In the genomic region with DNA sequence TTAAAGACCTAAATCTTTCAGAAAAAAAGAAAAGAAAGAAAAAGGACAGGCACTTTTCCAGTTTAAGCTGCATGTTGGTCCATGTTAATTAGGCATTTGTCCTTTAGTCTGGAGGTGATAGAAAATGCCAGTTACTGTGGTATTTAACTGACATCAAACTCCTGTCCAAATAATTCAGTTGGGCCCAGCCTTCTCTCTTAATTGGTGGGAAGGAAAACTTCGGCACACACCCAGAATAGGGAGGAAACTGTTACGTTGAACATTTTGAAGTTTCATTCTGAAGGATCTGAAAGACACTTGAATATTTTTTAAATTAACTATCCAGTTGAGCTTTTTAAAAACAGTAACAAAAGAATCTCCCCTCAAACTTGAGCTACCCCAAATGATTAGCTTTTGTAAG, we compare ENCODE assay signal across 8 cellular contexts. TPM values are rescaled to one million over a fixed set of nuclear protein-coding genes. Genes with fewer than 3 reads are reported as not detected.
DNase-seq lines count a peak whose midpoint lies in the region; ATAC-seq and TF ChIP-seq lines count a peak whose summit lies in the region.

No MANE protein-coding gene starts in this region.

- H3K4me2 ChIP-seq in GM23338 (peak overlapping the region; percentile 10; the same call in 1 of the 2 replicates), skeletal muscle satellite cell (ENCODE audit: low read length) (peak overlapping the region; percentile 79)

- peaks cover 63% of the 10 kb centered on the region for H3K79me2 ChIP-seq in GM23338 (replicated peaks; ENCODE audit: insufficient read depth)

- no peak overlapping the region for H3K4me3 ChIP-seq in GM23338
- no peak overlapping the region for H3K4me3 ChIP-seq in RWPE2 (ENCODE audit: severe bottlenecking)
- H3K4me3 ChIP-seq in skeletal muscle satellite cell (ENCODE audit: low read length), result peak overlapping the region; percentile 53

- H3K27me3 ChIP-seq in GM23338 (ENCODE audit: insufficient read depth) (no peaks in the 10 kb centered on the region), RWPE2 (ENCODE audit: insufficient read depth, poor library complexity, severe bottlenecking) (no peaks in the 10 kb centered on the region), skeletal muscle satellite cell (ENCODE audit: control insufficient read depth, insufficient read depth, low read length) (no peaks in the 10 kb centered on the region)

- H3F3A ChIP-seq in GM23338 (replicated peaks; ENCODE audit: low read depth), result no peaks in the 10 kb centered on the region

- H3K9me3 ChIP-seq in RWPE2 (ENCODE audit: severe bottlenecking), result no peaks in the 10 kb centered on the region
- H3K9me3 ChIP-seq in skeletal muscle satellite cell (replicated peaks; ENCODE audit: low read length), result no peaks in the 10 kb centered on the region

- no peaks in the 10 kb centered on the region for H3K9me2 ChIP-seq in GM23338 (ENCODE audit: insufficient read depth)

- no peak overlapping the region for H3K27ac Mint-ChIP-seq in GM23338

- ATAC-seq in GM23338 (no peak), RWPE2 (ENCODE audit: low read depth) (no peak), HG03520 (IDR thresholded peaks at IDR 0.05; ENCODE audit: unreplicated experiment) (no peak), GM19467 (IDR thresholded peaks at IDR 0.05; ENCODE audit: unreplicated experiment) (no peak), GM21723 (IDR thresholded peaks at IDR 0.05; ENCODE audit: unreplicated experiment) (no peak)

- no peaks in the 10 kb centered on the region for H3K36me3 Mint-ChIP-seq in GM23338 (ENCODE audit: low read depth)

- H3K9me3 Mint-ChIP-seq in GM23338, result no peaks in the 10 kb centered on the region

- H3K4me3 Mint-ChIP-seq in GM23338, result no peak overlapping the region

- TF ChIP-seq CTCF in GM23338 (conservative IDR thresholded peaks at IDR 0.05; ENCODE audit: low read depth in 2 of 2), result no peak
- no peak for TF ChIP-seq CTCF in RWPE2 (IDR thresholded peaks at IDR 0.05; ENCODE audit: poor library complexity, severe bottlenecking)

- H3K27me3 Mint-ChIP-seq in GM23338 (ENCODE audit: insufficient read depth, low read depth, poor library complexity), result peaks cover 5% of the 10 kb centered on the region

- H4K20me1 ChIP-seq in GM23338 (replicated peaks; ENCODE audit: insufficient read depth), result peaks cover 3% of the 10 kb centered on the region; the same call in 1 of the 2 replicates

- H3K36me3 ChIP-seq in GM23338 (ENCODE audit: insufficient read depth), result no peaks in the 10 kb centered on the region
- H3K36me3 ChIP-seq in RWPE2 (ENCODE audit: low read depth), result peaks cover 8% of the 10 kb centered on the region; the same call in 1 of the 2 replicates
- no peaks in the 10 kb centered on the region for H3K36me3 ChIP-seq in skeletal muscle satellite cell (ENCODE audit: insufficient read depth, low read length)

- peaks cover 58% of the 10 kb centered on the region for H3K4me1 Mint-ChIP-seq in GM23338

- H2AFZ ChIP-seq in GM23338, result no peak overlapping the region

- H3K4me1 ChIP-seq in GM23338 (ENCODE audit: insufficient read depth), result peaks cover 36% of the 10 kb centered on the region
- peaks cover 40% of the 10 kb centered on the region for H3K4me1 ChIP-seq in RWPE2 (ENCODE audit: insufficient read depth, poor library complexity, severe bottlenecking)
- H3K4me1 ChIP-seq in skeletal muscle satellite cell (ENCODE audit: control insufficient read depth, insufficient read depth, low read length), result peaks cover 44% of the 10 kb centered on the region

- H3K27ac ChIP-seq in GM23338 (ENCODE audit: low read depth) (no peak overlapping the region), RWPE2 (ENCODE audit: poor library complexity, severe bottlenecking) (peak overlapping the region; percentile 76)

- TF ChIP-seq POLR2A in erythroblast (IDR thresholded peaks at IDR 0.05; ENCODE audit: low read length), result no peak

- H3K9ac ChIP-seq in skeletal muscle satellite cell (ENCODE audit: low read depth, low read length), result peak overlapping the region; percentile 83

- DNase-seq in GM23338 (ENCODE audit: low spot score) (no peak), RWPE2 (ENCODE audit: low spot score) (no peak), erythroblast (lab: John Stamatoyannopoulos, UW) (peak; percentile 60 to 63)
- no peak for DNase-seq in activated CD8-positive, alpha-beta memory T cell treated with anti-CD3 and anti-CD28 coated beads, Interleukin-2, amount 50 U/mL, for 4 hours

TF ChIP-seq in GM23338, 12 proteins besides CTCF, POLR2A, EP300 and RAD21 (continues in another document):
- no peak for TF ChIP-seq JUNB (IDR thresholded peaks at IDR 0.05; ENCODE audit: unreplicated experiment)
- no peak for TF ChIP-seq NANOG (IDR thresholded peaks at IDR 0.05; ENCODE audit: borderline replicate concordance)
- TF ChIP-seq, protein P1, sequence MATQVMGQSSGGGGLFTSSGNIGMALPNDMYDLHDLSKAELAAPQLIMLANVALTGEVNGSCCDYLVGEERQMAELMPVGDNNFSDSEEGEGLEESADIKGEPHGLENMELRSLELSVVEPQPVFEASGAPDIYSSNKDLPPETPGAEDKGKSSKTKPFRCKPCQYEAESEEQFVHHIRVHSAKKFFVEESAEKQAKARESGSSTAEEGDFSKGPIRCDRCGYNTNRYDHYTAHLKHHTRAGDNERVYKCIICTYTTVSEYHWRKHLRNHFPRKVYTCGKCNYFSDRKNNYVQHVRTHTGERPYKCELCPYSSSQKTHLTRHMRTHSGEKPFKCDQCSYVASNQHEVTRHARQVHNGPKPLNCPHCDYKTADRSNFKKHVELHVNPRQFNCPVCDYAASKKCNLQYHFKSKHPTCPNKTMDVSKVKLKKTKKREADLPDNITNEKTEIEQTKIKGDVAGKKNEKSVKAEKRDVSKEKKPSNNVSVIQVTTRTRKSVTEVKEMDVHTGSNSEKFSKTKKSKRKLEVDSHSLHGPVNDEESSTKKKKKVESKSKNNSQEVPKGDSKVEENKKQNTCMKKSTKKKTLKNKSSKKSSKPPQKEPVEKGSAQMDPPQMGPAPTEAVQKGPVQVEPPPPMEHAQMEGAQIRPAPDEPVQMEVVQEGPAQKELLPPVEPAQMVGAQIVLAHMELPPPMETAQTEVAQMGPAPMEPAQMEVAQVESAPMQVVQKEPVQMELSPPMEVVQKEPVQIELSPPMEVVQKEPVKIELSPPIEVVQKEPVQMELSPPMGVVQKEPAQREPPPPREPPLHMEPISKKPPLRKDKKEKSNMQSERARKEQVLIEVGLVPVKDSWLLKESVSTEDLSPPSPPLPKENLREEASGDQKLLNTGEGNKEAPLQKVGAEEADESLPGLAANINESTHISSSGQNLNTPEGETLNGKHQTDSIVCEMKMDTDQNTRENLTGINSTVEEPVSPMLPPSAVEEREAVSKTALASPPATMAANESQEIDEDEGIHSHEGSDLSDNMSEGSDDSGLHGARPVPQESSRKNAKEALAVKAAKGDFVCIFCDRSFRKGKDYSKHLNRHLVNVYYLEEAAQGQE (IDR thresholded peaks at IDR 0.05; ENCODE audit: unreplicated experiment), result no peak
- no peak for TF ChIP-seq EZH2 (IDR thresholded peaks at IDR 0.05; ENCODE audit: low read depth, unreplicated experiment)

RNA-seq across cellular contexts. Expression of gene RREB1, which starts 30.4 kb away (rescaled TPM):
- total RNA-seq in GM23338 (2014; rRNA removed; shearing (Covaris generic)), result 25.5 and 29.1 TPM in 2 replicates
- 7.9 and 8.5 TPM in 2 replicates for polyA plus RNA-seq in GM23338 (2016; fragmentation: Nextera tagmentation; extraction: Ambion mirVana)
- total RNA-seq in skeletal muscle satellite cell (2012; rRNA removed), result 14.2 and 14.7 TPM in 2 replicates

Comparison
In these comparisons a context has a peak if more than half of its experiments do, and no peak if none do; other contexts are left out.
1. DNase-seq: peak in erythroblast (2 of 2); none in GM23338 (single experiment), RWPE2 (single experiment) and activated CD8-positive, alpha-beta memory T cell treated with anti-CD3 and anti-CD28 coated beads, Interleukin-2, amount 50 U/mL, for 4 hours (single experiment).